Comparison of ENCODE assay signal across 2 cellular contexts in genomic region chr13:39815345-39816111, GRCh38.
TF ChIP-seq lines count a peak whose summit lies in the region.

No MANE protein-coding gene starts in this region.

TF ChIP-seq in SK-N-SH, 30 proteins besides CTCF, POLR2A, EP300 and RAD21:
- TF ChIP-seq GABPA (IDR thresholded peaks at IDR 0.05; ENCODE audit: low read depth) (no peak), YY1 (IDR thresholded peaks at IDR 0.05; ENCODE audit: low read depth) (no peak), GATA2 (CRISPR knock-in tag; IDR thresholded peaks at IDR 0.05) (no peak), TAF1 (IDR thresholded peaks at IDR 0.05; ENCODE audit: borderline replicate concordance, low read depth, low read length) (no peak), FOSL2 (IDR thresholded peaks at IDR 0.05; ENCODE audit: borderline replicate concordance, low read depth) (no peak), FOXM1 (IDR thresholded peaks at IDR 0.05; ENCODE audit: low read depth) (no peak)

TF ChIP-seq in SK-N-SH treated with all-trans-retinoic acid at 6 μM for 48 hours, 23 proteins besides CTCF, POLR2A, EP300 and RAD21:
- TF ChIP-seq ARNTL (CRISPR knock-in tag; IDR thresholded peaks at IDR 0.05; ENCODE audit: borderline replicate concordance, low read depth), result no peak
- no peak for TF ChIP-seq ZFP30 (CRISPR knock-in tag; IDR thresholded peaks at IDR 0.05)
- no peak for TF ChIP-seq BACH2 (CRISPR knock-in tag; IDR thresholded peaks at IDR 0.05; ENCODE audit: borderline replicate concordance)
- TF ChIP-seq TOX (CRISPR knock-in tag; IDR thresholded peaks at IDR 0.05; ENCODE audit: borderline replicate concordance), result no peak
- no peak for TF ChIP-seq POU6F1 (CRISPR knock-in tag; IDR thresholded peaks at IDR 0.05; ENCODE audit: borderline replicate concordance, low read depth)
- no peak for TF ChIP-seq CREB5 (CRISPR knock-in tag; IDR thresholded peaks at IDR 0.05; ENCODE audit: low read depth)
- TF ChIP-seq SNAI2 (CRISPR knock-in tag; IDR thresholded peaks at IDR 0.05), result no peak
- TF ChIP-seq ZC3H10 (CRISPR knock-in tag; IDR thresholded peaks at IDR 0.05), result no peak
- no peak for TF ChIP-seq RARB (CRISPR knock-in tag; IDR thresholded peaks at IDR 0.05)
- TF ChIP-seq TSHZ2 (CRISPR knock-in tag; IDR thresholded peaks at IDR 0.05), result no peak
- TF ChIP-seq ISL1 (CRISPR knock-in tag; IDR thresholded peaks at IDR 0.05), result no peak
- no peak for TF ChIP-seq ZNF565 (CRISPR knock-in tag; conservative IDR thresholded peaks at IDR 0.05; ENCODE audit: low read depth)
- TF ChIP-seq ZNF8 (CRISPR knock-in tag; IDR thresholded peaks at IDR 0.05), result no peak
- no peak for TF ChIP-seq CSRNP3 (CRISPR knock-in tag; IDR thresholded peaks at IDR 0.05)
